ENCODE assay signal across 8 cellular contexts in genomic region chr9:41272879-41273548, GRCh38.
DNase-seq lines count a peak whose midpoint lies in the region; ATAC-seq and TF ChIP-seq lines count a peak whose summit lies in the region.
"Not testable (repeated sequence)": the region's sequence is repeated elsewhere in the genome, so short reads cannot be mapped to it uniquely, and the experiment has no call there.

No MANE protein-coding gene starts in this region.

- H3K9me3 ChIP-seq in GM23248 (ENCODE audit: low read depth); HUES48 (ENCODE audit: control insufficient read depth, insufficient read depth, low read length); breast epithelium; right cardiac atrium (ENCODE audit: control insufficient read depth, low read length); tibial artery: not testable (repeated sequence)

- H3K36me3 ChIP-seq in GM23248 (ENCODE audit: low read depth); HUES48 (ENCODE audit: control insufficient read depth, insufficient read depth, low read length); breast epithelium; tibial artery: not testable (repeated sequence)

- H3K36me3 Mint-ChIP-seq in activated CD4-positive, alpha-beta T cell treated with anti-CD3 and anti-CD28 coated beads, Interleukin-2, amount 10 ng/mL, durations not matched to agents 7 days and 5 days (ENCODE audit: low read depth), result not testable (repeated sequence)

- H3K4me3 ChIP-seq in GM23248, result peak overlapping the region; percentile 47; the same call in 1 of the 2 replicates
- peak overlapping the region; percentile 41; the same call in 1 of the 2 replicates for H3K4me3 ChIP-seq in HUES48 (ENCODE audit: low read depth, low read length)
- H3K4me3 ChIP-seq in breast epithelium, result peak overlapping the region; percentile 18 to 76 (median 51)
- not testable (repeated sequence) for H3K4me3 ChIP-seq in right cardiac atrium (ENCODE audit: low read length)
- H3K4me3 ChIP-seq in tibial artery, result peak overlapping the region; percentile 26 to 27

- peak overlapping the region; percentile 12 for H3K4me2 ChIP-seq in GM23248 (ENCODE audit: unreplicated experiment)

- in situ Hi-C loops in GM23248 (cut with MboI), result not testable (repeated sequence)

- not testable (repeated sequence) for H3F3A ChIP-seq in GM23248 (ENCODE audit: insufficient read depth)

- 9 to 11% methylated on average over 35 to 40 of the region's 49 CpGs for WGBS in GM23248 (ENCODE audit: low coverage in 1 of 2, low lambda C conversion rate in 2 of 2, missing lambda C conversion rate in 2 of 2), 2 experiments
- WGBS in right cardiac atrium, result 13% methylated on average over 31 of the region's 49 CpGs

- peak overlapping the region; percentile 60 for H2AFZ ChIP-seq in GM23248

- peaks cover 14% of the 10 kb centered on the region for H3K27me3 ChIP-seq in GM23248 (replicated peaks; ENCODE audit: insufficient read depth)
- H3K27me3 ChIP-seq in HUES48 (ENCODE audit: control insufficient read depth, insufficient read depth, low read length), result peaks cover 47% of the 10 kb centered on the region
- not testable (repeated sequence) for H3K27me3 ChIP-seq in breast epithelium; right cardiac atrium (ENCODE audit: control insufficient read depth, insufficient read depth)
- H3K27me3 ChIP-seq in tibial artery, result peaks cover 0 to 11% of the 10 kb centered on the region in 2 donors

- ATAC-seq in GM18502 (IDR thresholded peaks at IDR 0.05; ENCODE audit: poor library complexity, unreplicated experiment) (peak; percentile 33), right cardiac atrium (peak in 1 of 2 donors; percentile 11)

- H4K20me1 ChIP-seq in GM23248 (ENCODE audit: insufficient read depth), result not testable (repeated sequence)

- H3K27ac ChIP-seq in GM23248; HUES48 (ENCODE audit: low read depth, low read length); right cardiac atrium (ENCODE audit: low read length); tibial artery: not testable (repeated sequence)
- H3K27ac ChIP-seq in breast epithelium, result peak overlapping the region in 1 of 2 donors; percentile 82

- not testable (repeated sequence) for H3K4me1 ChIP-seq in GM23248 (ENCODE audit: insufficient read depth); HUES48 (ENCODE audit: control insufficient read depth, insufficient read depth, low read length); breast epithelium; right cardiac atrium (ENCODE audit: control insufficient read depth, insufficient read depth, low read length)
- H3K4me1 ChIP-seq in tibial artery, result peaks cover 0 to 11% (median 4%) of the 10 kb centered on the region in 4 donors

- not testable (repeated sequence) for TF ChIP-seq POLR2A in breast epithelium (IDR thresholded peaks at IDR 0.05)

- H3K27ac Mint-ChIP-seq in activated CD4-positive, alpha-beta T cell treated with anti-CD3 and anti-CD28 coated beads, Interleukin-2, amount 10 ng/mL, durations not matched to agents 7 days and 5 days, result not testable (repeated sequence)

- H3K4me1 Mint-ChIP-seq in activated CD4-positive, alpha-beta T cell treated with anti-CD3 and anti-CD28 coated beads, Interleukin-2, amount 10 ng/mL, durations not matched to agents 7 days and 5 days, result not testable (repeated sequence)

- H3K27me3 Mint-ChIP-seq in activated CD4-positive, alpha-beta T cell treated with anti-CD3 and anti-CD28 coated beads, Interleukin-2, amount 10 ng/mL, durations not matched to agents 7 days and 5 days, result not testable (repeated sequence)

- not testable (repeated sequence) for H3K9me2 ChIP-seq in GM23248 (ENCODE audit: insufficient read depth)

- not testable (repeated sequence) for H3K79me2 ChIP-seq in GM23248 (ENCODE audit: insufficient read depth)

- H3K4me3 Mint-ChIP-seq in activated CD4-positive, alpha-beta T cell treated with anti-CD3 and anti-CD28 coated beads, Interleukin-2, amount 10 ng/mL, durations not matched to agents 7 days and 5 days, result not testable (repeated sequence)

- intact Hi-C loops in breast epithelium (cut with DNase I; ENCODE audit: low total_unique reads); right cardiac atrium (cut with DNase I); posterior vena cava (cut with DNase I); tibial artery (cut with DNase I; ENCODE audit: low total_unique reads): not testable (repeated sequence)

- not testable (repeated sequence) for H3K9ac ChIP-seq in GM23248; HUES48 (ENCODE audit: low read depth, low read length)

- TF ChIP-seq CTCF in breast epithelium (IDR thresholded peaks at IDR 0.05); tibial artery (IDR thresholded peaks at IDR 0.05): not testable (repeated sequence)

- POLR2A ChIA-PET in activated CD4-positive, alpha-beta T cell treated with anti-CD3 and anti-CD28 coated beads, Interleukin-2, amount 10 ng/mL, durations not matched to agents 7 days and 5 days (lab: Charles Lee), result not testable (repeated sequence)

- peak; percentile 0 for DNase-seq in GM23248
- DNase-seq in activated CD4-positive, alpha-beta T cell treated with anti-CD3 and anti-CD28 coated beads, Interleukin-2, amount 10 ng/mL, durations not matched to agents 7 days and 5 days, result peak; percentile 16
- peak in 1 of 2 donors; percentile 63 for DNase-seq in breast epithelium (ENCODE audit: low spot score in 2 of 2)
- peak; percentile 14 to 70 (median 57) for DNase-seq in right cardiac atrium
- DNase-seq in posterior vena cava (ENCODE audit: low spot score), result peak; percentile 83
- peak in 1 of 2 donors; percentile 59 for DNase-seq in tibial artery

- CTCF ChIA-PET in activated CD4-positive, alpha-beta T cell treated with anti-CD3 and anti-CD28 coated beads, Interleukin-2, amount 10 ng/mL, durations not matched to agents 7 days and 5 days (lab: Charles Lee), result not testable (repeated sequence)

- not testable (repeated sequence) for H3K9me3 Mint-ChIP-seq in activated CD4-positive, alpha-beta T cell treated with anti-CD3 and anti-CD28 coated beads, Interleukin-2, amount 10 ng/mL, durations not matched to agents 7 days and 5 days
